8 cellular contexts compared by ENCODE assay signal in genomic region chr6:81751388-81752083, GRCh38. TPM values are rescaled to one million over a fixed set of nuclear protein-coding genes. Genes with fewer than 3 reads are reported as not detected.
A peak's percentile ranks its signal among the peaks of the same experiment; 100 is the strongest.
DNase-seq lines count a peak whose midpoint lies in the region; ATAC-seq and TF ChIP-seq lines count a peak whose summit lies in the region.

No MANE protein-coding gene starts in this region.

- peak overlapping the region; percentile 96 for H3K27ac ChIP-seq in ACC112 (ENCODE audit: low read depth, low read length)

- no peaks in the 10 kb centered on the region for H3K27me3 ChIP-seq in ACC112 (ENCODE audit: insufficient read depth, low read length)
- H3K27me3 ChIP-seq in H7 (ENCODE audit: control insufficient read depth, insufficient read depth, low read length): peaks cover 25% of the 10 kb centered on the region
- no peaks in the 10 kb centered on the region for H3K27me3 ChIP-seq in skeletal muscle satellite cell (ENCODE audit: control insufficient read depth, insufficient read depth, low read length)

- H3K9me3 ChIP-seq in iPS-18c (ENCODE audit: control insufficient read depth, insufficient read depth, low read length): no peaks in the 10 kb centered on the region
- H3K9me3 ChIP-seq in skeletal muscle satellite cell (replicated peaks; ENCODE audit: low read length): no peaks in the 10 kb centered on the region

- peak overlapping the region; percentile 93 for H3K9ac ChIP-seq in skeletal muscle satellite cell (ENCODE audit: low read depth, low read length)

- H3K27ac Mint-ChIP-seq in brain: peak overlapping the region; percentile 23 to 99 (median 70)

- H3K27me3 Mint-ChIP-seq in brain: peaks cover 57% of the 10 kb centered on the region

- H3K36me3 Mint-ChIP-seq in brain: peaks cover 11% of the 10 kb centered on the region

- peak overlapping the region; percentile 59 for H2AFZ ChIP-seq in ACC112 (ENCODE audit: low read length, unreplicated experiment)

- DNase-seq in H7 (peak; percentile 35), T-helper 1 cell (peak in 4 of 5 donors; percentile 10 to 19 (median 12))

- peak overlapping the region; percentile 88 for H3K4me2 ChIP-seq in skeletal muscle satellite cell (ENCODE audit: low read length)

- peak in 1 of 2 experiments; percentile 13 for TF ChIP-seq CTCF in brain (conservative IDR thresholded peaks at IDR 0.05)

- peaks cover 0 to 7% (median 3%) of the 10 kb centered on the region in 5 experiments for H3K9me3 Mint-ChIP-seq in brain

- peaks cover 20% of the 10 kb centered on the region for H3K4me1 ChIP-seq in ACC112 (ENCODE audit: control insufficient read depth, insufficient read depth, low read length, unreplicated experiment)
- H3K4me1 ChIP-seq in skeletal muscle satellite cell (ENCODE audit: control insufficient read depth, insufficient read depth, low read length): peaks cover 19% of the 10 kb centered on the region

- H3K4me1 Mint-ChIP-seq in brain: peaks cover 42% of the 10 kb centered on the region

- peak overlapping the region; percentile 90 to 98 (median 95) for H3K4me3 Mint-ChIP-seq in brain

- ATAC-seq in GM18517 (IDR thresholded peaks at IDR 0.05; ENCODE audit: unreplicated experiment) (no peak), GM21447 (IDR thresholded peaks at IDR 0.05; ENCODE audit: unreplicated experiment) (no peak)

- H3K79me2 ChIP-seq in ACC112 (ENCODE audit: control insufficient read depth, insufficient read depth, low read length, unreplicated experiment): peaks cover 51% of the 10 kb centered on the region

- H3K36me3 ChIP-seq in ACC112 (ENCODE audit: insufficient read depth, low read length) (peaks cover 33% of the 10 kb centered on the region), H7 (replicated peaks; ENCODE audit: control insufficient read depth, insufficient read depth, low read length) (no peaks in the 10 kb centered on the region), skeletal muscle satellite cell (ENCODE audit: insufficient read depth, low read length) (peaks cover 17% of the 10 kb centered on the region)

- H3K4me3 ChIP-seq in ACC112 (ENCODE audit: low read depth, low read length) (peak overlapping the region; percentile 99), H7 (ENCODE audit: insufficient read depth, low read depth, low read length) (peak overlapping the region; percentile 74), iPS-18c (ENCODE audit: insufficient read depth, low read depth, low read length) (peak overlapping the region; percentile 91), skeletal muscle satellite cell (ENCODE audit: low read length) (peak overlapping the region; percentile 95)

RNA-seq across cellular contexts. Expression of gene TENT5A, which starts 0.9 kb away (rescaled TPM):
- 1.5 and 2.9 TPM in 2 replicates for total RNA-seq in H7 (2014; rRNA removed; shearing (Covaris generic))
- 8.9 TPM for polyA plus RNA-seq in brain (ENCODE audit: insufficient read depth, low read depth, low replicate concordance)
- total RNA-seq in skeletal muscle satellite cell (2012; rRNA removed): 19.9 and 30.9 TPM in 2 replicates
